ENCODE assay signal across 1 cellular context in the genomic region with DNA sequence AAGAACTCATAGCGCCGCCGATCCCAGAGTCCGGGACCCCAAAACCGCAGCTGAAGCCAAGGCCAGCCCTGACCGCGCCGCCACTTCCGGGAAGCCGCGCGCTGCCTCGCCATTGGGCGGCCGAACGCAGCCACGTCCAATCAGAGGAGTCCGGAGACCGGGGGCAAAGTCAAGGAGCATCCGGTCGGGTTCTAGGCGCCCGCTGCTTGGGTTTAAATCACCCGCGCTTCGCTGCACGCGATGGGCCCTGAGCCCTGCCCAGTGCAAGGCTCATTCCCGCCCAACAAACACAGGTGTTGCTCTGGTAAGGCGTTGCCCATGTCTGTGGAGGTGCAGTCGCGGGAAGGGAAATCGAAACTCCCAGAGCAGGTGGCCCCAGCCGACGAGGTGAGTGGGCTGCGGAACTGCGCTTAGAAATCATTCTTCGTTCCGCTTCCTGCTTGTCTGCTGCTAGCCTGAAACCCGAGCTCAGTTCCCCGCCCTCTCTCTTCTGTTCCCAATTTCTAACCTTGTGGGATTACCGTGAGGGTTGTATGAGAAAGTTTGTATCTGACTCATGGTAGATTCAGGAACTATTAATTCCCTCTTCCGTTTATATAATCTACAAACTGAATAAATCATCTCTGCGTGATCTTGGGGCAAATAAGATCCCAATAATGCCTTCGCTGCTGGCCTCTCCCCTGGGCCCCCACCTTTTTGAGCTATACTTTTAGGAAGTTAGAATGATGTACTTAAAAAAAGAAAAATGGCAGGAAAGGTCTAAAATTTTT.
TF ChIP-seq lines count a peak whose summit lies in the region.

A gene (minus strand): TSS at position 96 of the 770 bp plus-strand sequence. CDS start 86 bp downstream, at position 10.

TF ChIP-seq in HEK293, 187 proteins besides CTCF, POLR2A, EP300 and RAD21 (continued from another document and continues in another):
- TF ChIP-seq, protein P1, sequence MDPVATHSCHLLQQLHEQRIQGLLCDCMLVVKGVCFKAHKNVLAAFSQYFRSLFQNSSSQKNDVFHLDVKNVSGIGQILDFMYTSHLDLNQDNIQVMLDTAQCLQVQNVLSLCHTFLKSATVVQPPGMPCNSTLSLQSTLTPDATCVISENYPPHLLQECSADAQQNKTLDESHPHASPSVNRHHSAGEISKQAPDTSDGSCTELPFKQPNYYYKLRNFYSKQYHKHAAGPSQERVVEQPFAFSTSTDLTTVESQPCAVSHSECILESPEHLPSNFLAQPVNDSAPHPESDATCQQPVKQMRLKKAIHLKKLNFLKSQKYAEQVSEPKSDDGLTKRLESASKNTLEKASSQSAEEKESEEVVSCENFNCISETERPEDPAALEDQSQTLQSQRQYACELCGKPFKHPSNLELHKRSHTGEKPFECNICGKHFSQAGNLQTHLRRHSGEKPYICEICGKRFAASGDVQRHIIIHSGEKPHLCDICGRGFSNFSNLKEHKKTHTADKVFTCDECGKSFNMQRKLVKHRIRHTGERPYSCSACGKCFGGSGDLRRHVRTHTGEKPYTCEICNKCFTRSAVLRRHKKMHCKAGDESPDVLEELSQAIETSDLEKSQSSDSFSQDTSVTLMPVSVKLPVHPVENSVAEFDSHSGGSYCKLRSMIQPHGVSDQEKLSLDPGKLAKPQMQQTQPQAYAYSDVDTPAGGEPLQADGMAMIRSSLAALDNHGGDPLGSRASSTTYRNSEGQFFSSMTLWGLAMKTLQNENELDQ (tag by site-specific recombination; IDR thresholded peaks at IDR 0.05; ENCODE audit: low read depth): no peak
- TF ChIP-seq ZNF354C (tag by site-specific recombination; IDR thresholded peaks at IDR 0.05; ENCODE audit: borderline replicate concordance, low read depth) (no peak), ZNF629 (tag by site-specific recombination; IDR thresholded peaks at IDR 0.05) (peak; percentile 80), ZNF311 (tag by site-specific recombination; IDR thresholded peaks at IDR 0.05; ENCODE audit: borderline replicate concordance) (no peak), SP7 (tag by site-specific recombination; IDR thresholded peaks at IDR 0.05) (peak; percentile 87), ZBTB21 (tag by site-specific recombination; IDR thresholded peaks at IDR 0.05) (no peak), ZNF184 (tag by site-specific recombination; IDR thresholded peaks at IDR 0.05) (no peak), OSR2 (tag by site-specific recombination; IDR thresholded peaks at IDR 0.05) (no peak; the same call in none of the 2 replicates), ZNF114 (tag by site-specific recombination; IDR thresholded peaks at IDR 0.05) (no peak), RBAK (tag by site-specific recombination; IDR thresholded peaks at IDR 0.05) (no peak), ZNF248 (tag by site-specific recombination; IDR thresholded peaks at IDR 0.05) (no peak), ZNF274 (IDR thresholded peaks at IDR 0.05; ENCODE audit: low read length) (no peak), ZNF274 (tag by site-specific recombination; IDR thresholded peaks at IDR 0.05; ENCODE audit: borderline replicate concordance) (no peak), ZNF837 (tag by site-specific recombination; IDR thresholded peaks at IDR 0.05) (no peak), HOXA7 (CRISPR knock-in tag; IDR thresholded peaks at IDR 0.05; ENCODE audit: borderline replicate concordance) (no peak), ZNF76 (tag by site-specific recombination; IDR thresholded peaks at IDR 0.05; ENCODE audit: borderline replicate concordance, low read depth) (peak; percentile 55; the same call in 1 of the 2 replicates), SETDB1 (IDR thresholded peaks at IDR 0.05; ENCODE audit: insufficient read length, low read length) (peak; percentile 22), ZNF174 (tag by site-specific recombination; IDR thresholded peaks at IDR 0.05) (no peak), ZNF433 (tag by site-specific recombination; IDR thresholded peaks at IDR 0.05; ENCODE audit: low read depth) (no peak), ZNF416 (tag by site-specific recombination; IDR thresholded peaks at IDR 0.05) (no peak), YY1 (tag by site-specific recombination; IDR thresholded peaks at IDR 0.05) (no peak), ZNF624 (tag by site-specific recombination; IDR thresholded peaks at IDR 0.05) (no peak), ZBTB48 (tag by site-specific recombination; IDR thresholded peaks at IDR 0.05) (peak; percentile 91), ZNF24 (tag by site-specific recombination; IDR thresholded peaks at IDR 0.05) (peak; percentile 93; the same call in 1 of the 2 replicates), ZNF747 (tag by site-specific recombination; IDR thresholded peaks at IDR 0.05) (no peak), KLF8 (tag by site-specific recombination; IDR thresholded peaks at IDR 0.05) (peak; percentile 85), ZXDB (tag by site-specific recombination; IDR thresholded peaks at IDR 0.05) (peak; percentile 89), ZNF792 (tag by site-specific recombination; IDR thresholded peaks at IDR 0.05) (no peak), ZNF426 (tag by site-specific recombination; IDR thresholded peaks at IDR 0.05) (no peak), ZNF768 (tag by site-specific recombination; IDR thresholded peaks at IDR 0.05) (no peak), ZNF548 (tag by site-specific recombination; IDR thresholded peaks at IDR 0.05) (no peak), ZNF571 (tag by site-specific recombination; IDR thresholded peaks at IDR 0.05) (no peak), EGR2 (tag by site-specific recombination; IDR thresholded peaks at IDR 0.05; ENCODE audit: low read depth) (peak; percentile 76), ZNF777 (tag by site-specific recombination; IDR thresholded peaks at IDR 0.05; ENCODE audit: borderline replicate concordance) (no peak), ZNF664 (tag by site-specific recombination; IDR thresholded peaks at IDR 0.05) (no peak)
- TF ChIP-seq, protein P2, sequence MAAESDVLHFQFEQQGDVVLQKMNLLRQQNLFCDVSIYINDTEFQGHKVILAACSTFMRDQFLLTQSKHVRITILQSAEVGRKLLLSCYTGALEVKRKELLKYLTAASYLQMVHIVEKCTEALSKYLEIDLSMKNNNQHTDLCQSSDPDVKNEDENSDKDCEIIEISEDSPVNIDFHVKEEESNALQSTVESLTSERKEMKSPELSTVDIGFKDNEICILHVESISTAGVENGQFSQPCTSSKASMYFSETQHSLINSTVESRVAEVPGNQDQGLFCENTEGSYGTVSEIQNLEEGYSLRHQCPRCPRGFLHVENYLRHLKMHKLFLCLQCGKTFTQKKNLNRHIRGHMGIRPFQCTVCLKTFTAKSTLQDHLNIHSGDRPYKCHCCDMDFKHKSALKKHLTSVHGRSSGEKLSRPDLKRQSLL (tag by site-specific recombination; IDR thresholded peaks at IDR 0.05): no peak
- TF ChIP-seq, protein P3, sequence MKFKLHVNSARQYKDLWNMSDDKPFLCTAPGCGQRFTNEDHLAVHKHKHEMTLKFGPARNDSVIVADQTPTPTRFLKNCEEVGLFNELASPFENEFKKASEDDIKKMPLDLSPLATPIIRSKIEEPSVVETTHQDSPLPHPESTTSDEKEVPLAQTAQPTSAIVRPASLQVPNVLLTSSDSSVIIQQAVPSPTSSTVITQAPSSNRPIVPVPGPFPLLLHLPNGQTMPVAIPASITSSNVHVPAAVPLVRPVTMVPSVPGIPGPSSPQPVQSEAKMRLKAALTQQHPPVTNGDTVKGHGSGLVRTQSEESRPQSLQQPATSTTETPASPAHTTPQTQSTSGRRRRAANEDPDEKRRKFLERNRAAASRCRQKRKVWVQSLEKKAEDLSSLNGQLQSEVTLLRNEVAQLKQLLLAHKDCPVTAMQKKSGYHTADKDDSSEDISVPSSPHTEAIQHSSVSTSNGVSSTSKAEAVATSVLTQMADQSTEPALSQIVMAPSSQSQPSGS (tag by site-specific recombination; IDR thresholded peaks at IDR 0.05; ENCODE audit: low read depth): no peak
- TF ChIP-seq, protein P4, sequence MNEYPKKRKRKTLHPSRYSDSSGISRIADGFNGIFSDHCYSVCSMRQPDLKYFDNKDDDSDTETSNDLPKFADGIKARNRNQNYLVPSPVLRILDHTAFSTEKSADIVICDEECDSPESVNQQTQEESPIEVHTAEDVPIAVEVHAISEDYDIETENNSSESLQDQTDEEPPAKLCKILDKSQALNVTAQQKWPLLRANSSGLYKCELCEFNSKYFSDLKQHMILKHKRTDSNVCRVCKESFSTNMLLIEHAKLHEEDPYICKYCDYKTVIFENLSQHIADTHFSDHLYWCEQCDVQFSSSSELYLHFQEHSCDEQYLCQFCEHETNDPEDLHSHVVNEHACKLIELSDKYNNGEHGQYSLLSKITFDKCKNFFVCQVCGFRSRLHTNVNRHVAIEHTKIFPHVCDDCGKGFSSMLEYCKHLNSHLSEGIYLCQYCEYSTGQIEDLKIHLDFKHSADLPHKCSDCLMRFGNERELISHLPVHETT (tag by site-specific recombination; IDR thresholded peaks at IDR 0.05): peak; percentile 42
- TF ChIP-seq, protein P5, sequence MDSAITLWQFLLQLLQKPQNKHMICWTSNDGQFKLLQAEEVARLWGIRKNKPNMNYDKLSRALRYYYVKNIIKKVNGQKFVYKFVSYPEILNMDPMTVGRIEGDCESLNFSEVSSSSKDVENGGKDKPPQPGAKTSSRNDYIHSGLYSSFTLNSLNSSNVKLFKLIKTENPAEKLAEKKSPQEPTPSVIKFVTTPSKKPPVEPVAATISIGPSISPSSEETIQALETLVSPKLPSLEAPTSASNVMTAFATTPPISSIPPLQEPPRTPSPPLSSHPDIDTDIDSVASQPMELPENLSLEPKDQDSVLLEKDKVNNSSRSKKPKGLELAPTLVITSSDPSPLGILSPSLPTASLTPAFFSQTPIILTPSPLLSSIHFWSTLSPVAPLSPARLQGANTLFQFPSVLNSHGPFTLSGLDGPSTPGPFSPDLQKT (IDR thresholded peaks at IDR 0.05; ENCODE audit: borderline replicate concordance, low read depth, low read length): peak; percentile 86; the same call in 1 of the 2 replicates
- TF ChIP-seq, protein P6, sequence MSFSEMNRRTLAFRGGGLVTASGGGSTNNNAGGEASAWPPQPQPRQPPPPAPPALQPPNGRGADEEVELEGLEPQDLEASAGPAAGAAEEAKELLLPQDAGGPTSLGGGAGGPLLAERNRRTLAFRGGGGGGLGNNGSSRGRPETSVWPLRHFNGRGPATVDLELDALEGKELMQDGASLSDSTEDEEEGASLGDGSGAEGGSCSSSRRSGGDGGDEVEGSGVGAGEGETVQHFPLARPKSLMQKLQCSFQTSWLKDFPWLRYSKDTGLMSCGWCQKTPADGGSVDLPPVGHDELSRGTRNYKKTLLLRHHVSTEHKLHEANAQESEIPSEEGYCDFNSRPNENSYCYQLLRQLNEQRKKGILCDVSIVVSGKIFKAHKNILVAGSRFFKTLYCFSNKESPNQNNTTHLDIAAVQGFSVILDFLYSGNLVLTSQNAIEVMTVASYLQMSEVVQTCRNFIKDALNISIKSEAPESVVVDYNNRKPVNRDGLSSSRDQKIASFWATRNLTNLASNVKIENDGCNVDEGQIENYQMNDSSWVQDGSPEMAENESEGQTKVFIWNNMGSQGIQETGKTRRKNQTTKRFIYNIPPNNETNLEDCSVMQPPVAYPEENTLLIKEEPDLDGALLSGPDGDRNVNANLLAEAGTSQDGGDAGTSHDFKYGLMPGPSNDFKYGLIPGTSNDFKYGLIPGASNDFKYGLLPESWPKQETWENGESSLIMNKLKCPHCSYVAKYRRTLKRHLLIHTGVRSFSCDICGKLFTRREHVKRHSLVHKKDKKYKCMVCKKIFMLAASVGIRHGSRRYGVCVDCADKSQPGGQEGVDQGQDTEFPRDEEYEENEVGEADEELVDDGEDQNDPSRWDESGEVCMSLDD (tag by site-specific recombination; IDR thresholded peaks at IDR 0.05): peak; percentile 77
- TF ChIP-seq, protein P7, sequence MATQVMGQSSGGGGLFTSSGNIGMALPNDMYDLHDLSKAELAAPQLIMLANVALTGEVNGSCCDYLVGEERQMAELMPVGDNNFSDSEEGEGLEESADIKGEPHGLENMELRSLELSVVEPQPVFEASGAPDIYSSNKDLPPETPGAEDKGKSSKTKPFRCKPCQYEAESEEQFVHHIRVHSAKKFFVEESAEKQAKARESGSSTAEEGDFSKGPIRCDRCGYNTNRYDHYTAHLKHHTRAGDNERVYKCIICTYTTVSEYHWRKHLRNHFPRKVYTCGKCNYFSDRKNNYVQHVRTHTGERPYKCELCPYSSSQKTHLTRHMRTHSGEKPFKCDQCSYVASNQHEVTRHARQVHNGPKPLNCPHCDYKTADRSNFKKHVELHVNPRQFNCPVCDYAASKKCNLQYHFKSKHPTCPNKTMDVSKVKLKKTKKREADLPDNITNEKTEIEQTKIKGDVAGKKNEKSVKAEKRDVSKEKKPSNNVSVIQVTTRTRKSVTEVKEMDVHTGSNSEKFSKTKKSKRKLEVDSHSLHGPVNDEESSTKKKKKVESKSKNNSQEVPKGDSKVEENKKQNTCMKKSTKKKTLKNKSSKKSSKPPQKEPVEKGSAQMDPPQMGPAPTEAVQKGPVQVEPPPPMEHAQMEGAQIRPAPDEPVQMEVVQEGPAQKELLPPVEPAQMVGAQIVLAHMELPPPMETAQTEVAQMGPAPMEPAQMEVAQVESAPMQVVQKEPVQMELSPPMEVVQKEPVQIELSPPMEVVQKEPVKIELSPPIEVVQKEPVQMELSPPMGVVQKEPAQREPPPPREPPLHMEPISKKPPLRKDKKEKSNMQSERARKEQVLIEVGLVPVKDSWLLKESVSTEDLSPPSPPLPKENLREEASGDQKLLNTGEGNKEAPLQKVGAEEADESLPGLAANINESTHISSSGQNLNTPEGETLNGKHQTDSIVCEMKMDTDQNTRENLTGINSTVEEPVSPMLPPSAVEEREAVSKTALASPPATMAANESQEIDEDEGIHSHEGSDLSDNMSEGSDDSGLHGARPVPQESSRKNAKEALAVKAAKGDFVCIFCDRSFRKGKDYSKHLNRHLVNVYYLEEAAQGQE (tag by site-specific recombination; IDR thresholded peaks at IDR 0.05): no peak
- TF ChIP-seq, protein P8, sequence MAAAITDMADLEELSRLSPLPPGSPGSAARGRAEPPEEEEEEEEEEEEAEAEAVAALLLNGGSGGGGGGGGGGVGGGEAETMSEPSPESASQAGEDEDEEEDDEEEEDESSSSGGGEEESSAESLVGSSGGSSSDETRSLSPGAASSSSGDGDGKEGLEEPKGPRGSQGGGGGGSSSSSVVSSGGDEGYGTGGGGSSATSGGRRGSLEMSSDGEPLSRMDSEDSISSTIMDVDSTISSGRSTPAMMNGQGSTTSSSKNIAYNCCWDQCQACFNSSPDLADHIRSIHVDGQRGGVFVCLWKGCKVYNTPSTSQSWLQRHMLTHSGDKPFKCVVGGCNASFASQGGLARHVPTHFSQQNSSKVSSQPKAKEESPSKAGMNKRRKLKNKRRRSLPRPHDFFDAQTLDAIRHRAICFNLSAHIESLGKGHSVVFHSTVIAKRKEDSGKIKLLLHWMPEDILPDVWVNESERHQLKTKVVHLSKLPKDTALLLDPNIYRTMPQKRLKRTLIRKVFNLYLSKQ (tag by site-specific recombination; IDR thresholded peaks at IDR 0.05; ENCODE audit: borderline replicate concordance): no peak
- TF ChIP-seq, protein P9, sequence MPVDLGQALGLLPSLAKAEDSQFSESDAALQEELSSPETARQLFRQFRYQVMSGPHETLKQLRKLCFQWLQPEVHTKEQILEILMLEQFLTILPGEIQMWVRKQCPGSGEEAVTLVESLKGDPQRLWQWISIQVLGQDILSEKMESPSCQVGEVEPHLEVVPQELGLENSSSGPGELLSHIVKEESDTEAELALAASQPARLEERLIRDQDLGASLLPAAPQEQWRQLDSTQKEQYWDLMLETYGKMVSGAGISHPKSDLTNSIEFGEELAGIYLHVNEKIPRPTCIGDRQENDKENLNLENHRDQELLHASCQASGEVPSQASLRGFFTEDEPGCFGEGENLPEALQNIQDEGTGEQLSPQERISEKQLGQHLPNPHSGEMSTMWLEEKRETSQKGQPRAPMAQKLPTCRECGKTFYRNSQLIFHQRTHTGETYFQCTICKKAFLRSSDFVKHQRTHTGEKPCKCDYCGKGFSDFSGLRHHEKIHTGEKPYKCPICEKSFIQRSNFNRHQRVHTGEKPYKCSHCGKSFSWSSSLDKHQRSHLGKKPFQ (tag by site-specific recombination; IDR thresholded peaks at IDR 0.05): no peak
